Comparison of ENCODE assay signal across 1 cellular context in genomic region chr10:5524721-5525531, GRCh38.
TF ChIP-seq lines count a peak whose summit lies in the region.

CALML3 (plus strand) TSS chr10:5524961; CDS start chr10:5525086, 125 bp downstream.

TF ChIP-seq in H1, 55 proteins besides CTCF, POLR2A, EP300 and RAD21 (continued from another document):
- TF ChIP-seq, protein P1, sequence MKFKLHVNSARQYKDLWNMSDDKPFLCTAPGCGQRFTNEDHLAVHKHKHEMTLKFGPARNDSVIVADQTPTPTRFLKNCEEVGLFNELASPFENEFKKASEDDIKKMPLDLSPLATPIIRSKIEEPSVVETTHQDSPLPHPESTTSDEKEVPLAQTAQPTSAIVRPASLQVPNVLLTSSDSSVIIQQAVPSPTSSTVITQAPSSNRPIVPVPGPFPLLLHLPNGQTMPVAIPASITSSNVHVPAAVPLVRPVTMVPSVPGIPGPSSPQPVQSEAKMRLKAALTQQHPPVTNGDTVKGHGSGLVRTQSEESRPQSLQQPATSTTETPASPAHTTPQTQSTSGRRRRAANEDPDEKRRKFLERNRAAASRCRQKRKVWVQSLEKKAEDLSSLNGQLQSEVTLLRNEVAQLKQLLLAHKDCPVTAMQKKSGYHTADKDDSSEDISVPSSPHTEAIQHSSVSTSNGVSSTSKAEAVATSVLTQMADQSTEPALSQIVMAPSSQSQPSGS (IDR thresholded peaks at IDR 0.05; ENCODE audit: low read length) = no peak
- TF ChIP-seq, protein P2, sequence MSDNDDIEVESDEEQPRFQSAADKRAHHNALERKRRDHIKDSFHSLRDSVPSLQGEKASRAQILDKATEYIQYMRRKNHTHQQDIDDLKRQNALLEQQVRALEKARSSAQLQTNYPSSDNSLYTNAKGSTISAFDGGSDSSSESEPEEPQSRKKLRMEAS (IDR thresholded peaks at IDR 0.05) = no peak
- TF ChIP-seq POU5F1 (IDR thresholded peaks at IDR 0.05; ENCODE audit: low read depth, low read length) (no peak), JUN (IDR thresholded peaks at IDR 0.05; ENCODE audit: low read depth, low read length) (no peak), CHD1 (IDR thresholded peaks at IDR 0.05; ENCODE audit: low read depth, low read length) (no peak), EGR1 (IDR thresholded peaks at IDR 0.05; ENCODE audit: borderline replicate concordance, low read depth, low read length) (no peak), CREB1 (IDR thresholded peaks at IDR 0.05) (no peak), ATF3 (IDR thresholded peaks at IDR 0.05; ENCODE audit: insufficient read depth, low read depth, low read length) (no peak)
- TF ChIP-seq, protein P3, sequence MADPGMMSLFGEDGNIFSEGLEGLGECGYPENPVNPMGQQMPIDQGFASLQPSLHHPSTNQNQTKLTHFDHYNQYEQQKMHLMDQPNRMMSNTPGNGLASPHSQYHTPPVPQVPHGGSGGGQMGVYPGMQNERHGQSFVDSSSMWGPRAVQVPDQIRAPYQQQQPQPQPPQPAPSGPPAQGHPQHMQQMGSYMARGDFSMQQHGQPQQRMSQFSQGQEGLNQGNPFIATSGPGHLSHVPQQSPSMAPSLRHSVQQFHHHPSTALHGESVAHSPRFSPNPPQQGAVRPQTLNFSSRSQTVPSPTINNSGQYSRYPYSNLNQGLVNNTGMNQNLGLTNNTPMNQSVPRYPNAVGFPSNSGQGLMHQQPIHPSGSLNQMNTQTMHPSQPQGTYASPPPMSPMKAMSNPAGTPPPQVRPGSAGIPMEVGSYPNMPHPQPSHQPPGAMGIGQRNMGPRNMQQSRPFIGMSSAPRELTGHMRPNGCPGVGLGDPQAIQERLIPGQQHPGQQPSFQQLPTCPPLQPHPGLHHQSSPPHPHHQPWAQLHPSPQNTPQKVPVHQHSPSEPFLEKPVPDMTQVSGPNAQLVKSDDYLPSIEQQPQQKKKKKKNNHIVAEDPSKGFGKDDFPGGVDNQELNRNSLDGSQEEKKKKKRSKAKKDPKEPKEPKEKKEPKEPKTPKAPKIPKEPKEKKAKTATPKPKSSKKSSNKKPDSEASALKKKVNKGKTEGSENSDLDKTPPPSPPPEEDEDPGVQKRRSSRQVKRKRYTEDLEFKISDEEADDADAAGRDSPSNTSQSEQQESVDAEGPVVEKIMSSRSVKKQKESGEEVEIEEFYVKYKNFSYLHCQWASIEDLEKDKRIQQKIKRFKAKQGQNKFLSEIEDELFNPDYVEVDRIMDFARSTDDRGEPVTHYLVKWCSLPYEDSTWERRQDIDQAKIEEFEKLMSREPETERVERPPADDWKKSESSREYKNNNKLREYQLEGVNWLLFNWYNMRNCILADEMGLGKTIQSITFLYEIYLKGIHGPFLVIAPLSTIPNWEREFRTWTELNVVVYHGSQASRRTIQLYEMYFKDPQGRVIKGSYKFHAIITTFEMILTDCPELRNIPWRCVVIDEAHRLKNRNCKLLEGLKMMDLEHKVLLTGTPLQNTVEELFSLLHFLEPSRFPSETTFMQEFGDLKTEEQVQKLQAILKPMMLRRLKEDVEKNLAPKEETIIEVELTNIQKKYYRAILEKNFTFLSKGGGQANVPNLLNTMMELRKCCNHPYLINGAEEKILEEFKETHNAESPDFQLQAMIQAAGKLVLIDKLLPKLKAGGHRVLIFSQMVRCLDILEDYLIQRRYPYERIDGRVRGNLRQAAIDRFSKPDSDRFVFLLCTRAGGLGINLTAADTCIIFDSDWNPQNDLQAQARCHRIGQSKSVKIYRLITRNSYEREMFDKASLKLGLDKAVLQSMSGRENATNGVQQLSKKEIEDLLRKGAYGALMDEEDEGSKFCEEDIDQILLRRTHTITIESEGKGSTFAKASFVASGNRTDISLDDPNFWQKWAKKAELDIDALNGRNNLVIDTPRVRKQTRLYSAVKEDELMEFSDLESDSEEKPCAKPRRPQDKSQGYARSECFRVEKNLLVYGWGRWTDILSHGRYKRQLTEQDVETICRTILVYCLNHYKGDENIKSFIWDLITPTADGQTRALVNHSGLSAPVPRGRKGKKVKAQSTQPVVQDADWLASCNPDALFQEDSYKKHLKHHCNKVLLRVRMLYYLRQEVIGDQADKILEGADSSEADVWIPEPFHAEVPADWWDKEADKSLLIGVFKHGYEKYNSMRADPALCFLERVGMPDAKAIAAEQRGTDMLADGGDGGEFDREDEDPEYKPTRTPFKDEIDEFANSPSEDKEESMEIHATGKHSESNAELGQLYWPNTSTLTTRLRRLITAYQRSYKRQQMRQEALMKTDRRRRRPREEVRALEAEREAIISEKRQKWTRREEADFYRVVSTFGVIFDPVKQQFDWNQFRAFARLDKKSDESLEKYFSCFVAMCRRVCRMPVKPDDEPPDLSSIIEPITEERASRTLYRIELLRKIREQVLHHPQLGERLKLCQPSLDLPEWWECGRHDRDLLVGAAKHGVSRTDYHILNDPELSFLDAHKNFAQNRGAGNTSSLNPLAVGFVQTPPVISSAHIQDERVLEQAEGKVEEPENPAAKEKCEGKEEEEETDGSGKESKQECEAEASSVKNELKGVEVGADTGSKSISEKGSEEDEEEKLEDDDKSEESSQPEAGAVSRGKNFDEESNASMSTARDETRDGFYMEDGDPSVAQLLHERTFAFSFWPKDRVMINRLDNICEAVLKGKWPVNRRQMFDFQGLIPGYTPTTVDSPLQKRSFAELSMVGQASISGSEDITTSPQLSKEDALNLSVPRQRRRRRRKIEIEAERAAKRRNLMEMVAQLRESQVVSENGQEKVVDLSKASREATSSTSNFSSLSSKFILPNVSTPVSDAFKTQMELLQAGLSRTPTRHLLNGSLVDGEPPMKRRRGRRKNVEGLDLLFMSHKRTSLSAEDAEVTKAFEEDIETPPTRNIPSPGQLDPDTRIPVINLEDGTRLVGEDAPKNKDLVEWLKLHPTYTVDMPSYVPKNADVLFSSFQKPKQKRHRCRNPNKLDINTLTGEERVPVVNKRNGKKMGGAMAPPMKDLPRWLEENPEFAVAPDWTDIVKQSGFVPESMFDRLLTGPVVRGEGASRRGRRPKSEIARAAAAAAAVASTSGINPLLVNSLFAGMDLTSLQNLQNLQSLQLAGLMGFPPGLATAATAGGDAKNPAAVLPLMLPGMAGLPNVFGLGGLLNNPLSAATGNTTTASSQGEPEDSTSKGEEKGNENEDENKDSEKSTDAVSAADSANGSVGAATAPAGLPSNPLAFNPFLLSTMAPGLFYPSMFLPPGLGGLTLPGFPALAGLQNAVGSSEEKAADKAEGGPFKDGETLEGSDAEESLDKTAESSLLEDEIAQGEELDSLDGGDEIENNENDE (IDR thresholded peaks at IDR 0.05; ENCODE audit: insufficient replicate concordance, low read length) = no peak
